In genomic region chr5:55176176-55176818, GRCh38 we compare ENCODE assay signal across 9 cellular contexts. TPM values are rescaled to one million over a fixed set of nuclear protein-coding genes. Genes with fewer than 3 reads are reported as not detected.
DNase-seq lines count a peak whose midpoint lies in the region; ATAC-seq and TF ChIP-seq lines count a peak whose summit lies in the region.
"Had no signal": no experiment of that assay in that cellular context is flagged by ENCODE, and none has a peak within 500 bp of the region (broad histone marks: within the 10 kb centered on the region; RNA-seq: fewer than 3 reads in every experiment).

No MANE protein-coding gene starts in this region.

- H3K9me3 ChIP-seq in WERI-Rb-1 (ENCODE audit: severe bottlenecking): no peaks in the 10 kb centered on the region

- H3K4me3 Mint-ChIP-seq in nephron progenitor cell: peak overlapping the region; percentile 72

- H3K36me3 ChIP-seq in WERI-Rb-1: no peaks in the 10 kb centered on the region

- no peaks in the 10 kb centered on the region for H3K27me3 ChIP-seq in WERI-Rb-1 (ENCODE audit: insufficient read depth, low read depth, severe bottlenecking)

- H3K4me3 ChIP-seq in WERI-Rb-1 (ENCODE audit: low read depth, low read length) (peak overlapping the region; percentile 37), epithelial cell of proximal tubule (ENCODE audit: low read depth, low read length) (peak overlapping the region; percentile 56)

- H3K4me1 Mint-ChIP-seq in nephron progenitor cell: peaks cover 30% of the 10 kb centered on the region

- H3K36me3 Mint-ChIP-seq in nephron progenitor cell (ENCODE audit: low read depth): no peaks in the 10 kb centered on the region

- H3K27ac Mint-ChIP-seq in nephron progenitor cell: no peak overlapping the region

- peaks cover 85% of the 10 kb centered on the region for H3K27me3 Mint-ChIP-seq in nephron progenitor cell (ENCODE audit: low read depth, poor library complexity)

- H3K27ac ChIP-seq in WERI-Rb-1: no peak overlapping the region

- TF ChIP-seq CTCF in WERI-Rb-1 (IDR thresholded peaks at IDR 0.05; ENCODE audit: low read depth, low read length): no peak
- TF ChIP-seq CTCF in epithelial cell of proximal tubule (conservative IDR thresholded peaks at IDR 0.05; ENCODE audit: low read depth, low read length): no peak
- TF ChIP-seq CTCF in nephron progenitor cell (IDR thresholded peaks at IDR 0.05): peak; percentile 18

- ATAC-seq in GM18909 (IDR thresholded peaks at IDR 0.05; ENCODE audit: poor library complexity, unreplicated experiment): no peak

- no peaks in the 10 kb centered on the region for H3K9me3 Mint-ChIP-seq in nephron progenitor cell

- DNase-seq in EH (ENCODE audit: low read depth): peak; percentile 22
- DNase-seq in NCI-H1048 (lab: John Stamatoyannopoulos, UW): peak; percentile 9
- peak; percentile 90 for DNase-seq in WERI-Rb-1
- no peak for DNase-seq in epithelial cell of proximal tubule (ENCODE audit: low read depth)
- DNase-seq in nephron progenitor cell: peak; percentile 82
- DNase-seq in GM19240 (ENCODE audit: insufficient read length, low spot score): no peak
- no peak for DNase-seq in GDM1 (lab: John Stamatoyannopoulos, UW)

RNA-seq across cellular contexts. Expression of gene CDC20B, which starts 3.3 kb away (rescaled TPM):
- total RNA-seq in epithelial cell of proximal tubule: not detected in 2 replicates

RNA-seq across cellular contexts. Expression of gene GPX8, which starts 16.3 kb away (rescaled TPM):
- 38.8 and 58.5 TPM in 2 replicates for total RNA-seq in epithelial cell of proximal tubule
- total RNA-seq: T-helper 1 cell treated with Interleukin-12 subunit alpha and Interleukin-12 subunit beta and Interleukin-4 antibody, amounts not matched to agents 30 ng/mL and 1 ng/mL, for 36 hours had no signal

RNA-seq across cellular contexts. Expression of gene MCIDAS, which starts 50.8 kb away (rescaled TPM):
- 0.06 and 0.22 TPM in 2 replicates for total RNA-seq in epithelial cell of proximal tubule
- total RNA-seq: T-helper 1 cell treated with Interleukin-12 subunit alpha and Interleukin-12 subunit beta and Interleukin-4 antibody, amounts not matched to agents 30 ng/mL and 1 ng/mL, for 36 hours had no signal

RNA-seq across cellular contexts. Expression of gene CCNO, which starts 57.1 kb away (rescaled TPM):
- total RNA-seq in epithelial cell of proximal tubule: 1.8 and 3.0 TPM in 2 replicates
- total RNA-seq: T-helper 1 cell treated with Interleukin-12 subunit alpha and Interleukin-12 subunit beta and Interleukin-4 antibody, amounts not matched to agents 30 ng/mL and 1 ng/mL, for 36 hours had no signal

Comparison
In these comparisons a context has a peak if more than half of its experiments do, and no peak if none do; other contexts are left out.
1. DNase-seq: peak in EH (single experiment), NCI-H1048 (single experiment), WERI-Rb-1 (single experiment) and nephron progenitor cell (single experiment); none in epithelial cell of proximal tubule (single experiment), GM19240 (single experiment) and GDM1 (single experiment).